ENCODE assay signal across 8 cellular contexts in the genomic region with DNA sequence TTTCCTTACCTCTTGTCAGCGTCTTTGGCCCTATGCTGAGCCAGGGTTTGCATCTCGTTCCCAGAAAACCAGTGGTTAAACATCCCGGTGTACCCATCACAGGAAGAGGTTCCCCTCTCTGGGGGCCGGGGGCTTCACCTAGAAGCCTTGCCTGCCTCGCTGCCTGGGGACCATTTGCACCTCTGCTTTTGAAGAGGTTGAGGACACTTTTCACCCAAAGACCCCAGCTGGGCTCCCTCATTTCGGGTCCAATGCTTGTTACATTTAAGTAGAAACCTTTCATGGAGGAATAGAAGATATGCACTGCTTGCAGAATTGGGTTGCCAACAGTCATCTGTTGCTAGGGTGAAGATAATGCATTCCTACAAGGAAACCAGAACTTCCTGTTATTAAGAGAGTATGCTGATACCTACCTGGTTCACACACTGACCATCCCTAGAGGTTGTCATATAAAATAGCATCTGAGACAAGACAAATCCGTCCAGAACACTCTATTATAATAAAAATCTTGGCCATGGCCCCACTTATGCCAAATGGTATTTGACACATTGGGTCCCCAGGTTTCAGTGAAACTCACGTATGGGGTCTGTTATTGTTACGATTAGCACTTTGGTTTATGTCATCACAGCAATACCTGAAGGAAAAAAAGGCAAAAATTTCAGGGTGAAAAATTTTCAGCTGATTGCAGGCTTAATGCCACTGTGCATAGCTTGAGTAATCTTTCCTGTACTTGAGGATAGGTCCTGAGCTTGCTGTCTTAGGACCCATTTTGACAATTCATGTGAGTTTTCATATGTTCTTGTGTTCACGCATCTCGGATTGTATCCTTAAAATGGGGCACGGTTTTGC. TPM values are rescaled to one million over a fixed set of nuclear protein-coding genes. Genes with fewer than 3 reads are reported as not detected.
DNase-seq lines count a peak whose midpoint lies in the region; ATAC-seq, FAIRE-seq and TF ChIP-seq lines count a peak whose summit lies in the region.

No MANE protein-coding gene starts in this region.

- H4K5ac ChIP-seq in H1 (ENCODE audit: insufficient read length, low read depth, low read length): no peak overlapping the region

- peak; percentile 51 for DNase-seq in DMS53 treated with DMSO at 0.1 percent for 48 hours (lab: John Stamatoyannopoulos, UW; ENCODE audit: unreplicated experiment)
- no peak for DNase-seq in H1 (ENCODE audit: low read depth in 1 of 2, low spot score in 2 of 2)
- peak; percentile 26 for DNase-seq in occipital lobe (lab: John Stamatoyannopoulos, UW)
- DNase-seq in sigmoid colon: no peak
- DNase-seq in activated CD4-positive, alpha-beta T cell treated with anti-CD3 and anti-CD28 coated beads for 48 hours: no peak

- H3K79me2 ChIP-seq in OCI-LY3 (ENCODE audit: low read length) (no peaks in the 10 kb centered on the region), H1 (ENCODE audit: control insufficient read depth in 1 of 2, insufficient read depth in 2 of 2, low read length in 2 of 2) (no peaks in the 10 kb centered on the region)

- peaks cover 7% of the 10 kb centered on the region; the same call in 1 of the 2 replicates for H3K23me2 ChIP-seq in H1 (ENCODE audit: low read depth, low read length)

- H3K4me2 ChIP-seq in OCI-LY3 (ENCODE audit: low read length) (peak overlapping the region; percentile 89), H1 (ENCODE audit: insufficient read depth in 1 of 2, low read depth in 2 of 2, low read length in 2 of 2) (peak overlapping the region; percentile 85 to 89)

- H3K9ac ChIP-seq in OCI-LY3 (ENCODE audit: low read length) (peak overlapping the region; percentile 57; the same call in 1 of the 2 replicates), H1 (replicated peaks in 1 of 4; ENCODE audit: extremely low read depth in 1 of 4, low read depth in 3 of 4, low read length in 3 of 4) (no peak overlapping the region)

- no peak overlapping the region for H3K27ac ChIP-seq in OCI-LY3 (ENCODE audit: low read length)
- H3K27ac ChIP-seq in H1 (ENCODE audit: low read depth, low read length): no peak overlapping the region
- peak overlapping the region in 1 of 4 donors; percentile 56 for H3K27ac ChIP-seq in sigmoid colon

- no peak overlapping the region for H3K14ac ChIP-seq in H1 (ENCODE audit: insufficient read length)

- intact Hi-C loops in sigmoid colon (cut with DNase I): no loop called here

- H2BK5ac ChIP-seq in H1 (ENCODE audit: low read depth, low read length): no peak overlapping the region

- no peak for ATAC-seq in GM19023 (IDR thresholded peaks at IDR 0.05; ENCODE audit: unreplicated experiment)
- ATAC-seq in activated CD4-positive, CD25-positive, alpha-beta regulatory T cell treated with anti-CD3 and anti-CD28 coated beads, Interleukin-2, amount 50 U/mL, for 24 hours: no peak

- no peak overlapping the region for H4K91ac ChIP-seq in H1 (replicated peaks; ENCODE audit: insufficient read length, low read length)

- H2BK20ac ChIP-seq in H1 (ENCODE audit: low read length): no peak overlapping the region

- no peak for TF ChIP-seq RAD21 in H1 (IDR thresholded peaks at IDR 0.05 in 1 of 2, conservative IDR thresholded peaks at IDR 0.05 in 1 of 2; ENCODE audit: low read depth in 2 of 2, low read length in 2 of 2)

- no peak for FAIRE-seq in H1 (lab: Jason Lieb, UNC)

- peaks cover 4% of the 10 kb centered on the region for H3K4me1 ChIP-seq in OCI-LY3 (ENCODE audit: low read length)
- H3K4me1 ChIP-seq in H1 (replicated peaks in 1 of 4; ENCODE audit: control insufficient read depth in 3 of 4, insufficient read depth in 4 of 4, low read length in 3 of 4): peaks cover 0 to 3% (median 1%) of the 10 kb centered on the region in 4 experiments; a peak in 2 of 7 replicates
- peaks cover 0 to 13% (median 9%) of the 10 kb centered on the region in 4 donors for H3K4me1 ChIP-seq in sigmoid colon

- H3K18ac ChIP-seq in H1 (ENCODE audit: extremely low read depth, low read length): no peak overlapping the region; the same call in 1 of the 2 replicates

- H2AFZ ChIP-seq in OCI-LY3 (ENCODE audit: low read depth, low read length): peak overlapping the region; percentile 91; the same call in 1 of the 2 replicates
- peak overlapping the region; percentile 99 for H2AFZ ChIP-seq in H1 (ENCODE audit: low read length)

- H3K4ac ChIP-seq in H1 (replicated peaks; ENCODE audit: insufficient read length, low read depth, low read length): no peak overlapping the region

- TF ChIP-seq EP300 in H1 (IDR thresholded peaks at IDR 0.05; ENCODE audit: borderline replicate concordance in 1 of 2, low read depth in 2 of 2, low read length in 2 of 2) (no peak), sigmoid colon (IDR thresholded peaks at IDR 0.05) (no peak)

- WGBS in H1 (ENCODE audit: extremely low coverage in 1 of 2, insufficient coverage in 1 of 2, insufficient read length in 1 of 2, insufficient replicate concordance in 2 of 2, low coverage in 1 of 2, low lambda C conversion rate in 2 of 2, missing lambda C conversion rate in 1 of 2), 2 experiments: 82% methylated on average over 12 of the region's 12 CpGs; no CpG with 5 or more reads in 1 of the 2 experiments
- WGBS in sigmoid colon, 2 donors: 65 to 73% methylated on average over 12 of the region's 12 CpGs

- no peak overlapping the region for H3K56ac ChIP-seq in H1 (replicated peaks; ENCODE audit: insufficient read length, low read depth, low read length)

- no peak overlapping the region for H2AK5ac ChIP-seq in H1 (ENCODE audit: low read depth, low read length)

- TF ChIP-seq POLR2A in H1 (IDR thresholded peaks at IDR 0.05; ENCODE audit: control extremely low read depth in 1 of 2, low read depth in 2 of 2, low read length in 2 of 2) (no peak), sigmoid colon (IDR thresholded peaks at IDR 0.05) (no peak)

- peak overlapping the region; percentile 87 for H3K4me3 ChIP-seq in OCI-LY3 (ENCODE audit: low read length)
- H3K4me3 ChIP-seq in H1 (ENCODE audit: extremely low read depth in 1 of 4, insufficient read depth in 2 of 4, low read depth in 3 of 4, low read length in 4 of 4): peak overlapping the region; percentile 63 to 93 (median 70); a peak in 7 of 8 replicates
- peak overlapping the region in 1 of 4 donors; percentile 55 for H3K4me3 ChIP-seq in sigmoid colon

- H2BK12ac ChIP-seq in H1 (ENCODE audit: low read depth, low read length): no peak overlapping the region

- no peaks in the 10 kb centered on the region for H3K79me1 ChIP-seq in H1 (ENCODE audit: low read depth, low read length)

- no peak overlapping the region for H2BK120ac ChIP-seq in H1 (replicated peaks; ENCODE audit: low read depth, low read length)

- CTCF ChIA-PET in H1 (lab: Charles Lee; ENCODE audit: partially characterized antibody): no interaction called here

- TF ChIP-seq CTCF in OCI-LY3 (IDR thresholded peaks at IDR 0.05; ENCODE audit: low read depth, low read length) (no peak), H1 (IDR thresholded peaks at IDR 0.05; ENCODE audit: control extremely low read depth in 1 of 3, insufficient read depth in 1 of 3, low read depth in 1 of 3, low read length in 3 of 3) (no peak), sigmoid colon (IDR thresholded peaks at IDR 0.05) (no peak)

- H3K36me3 ChIP-seq in OCI-LY3 (replicated peaks; ENCODE audit: low read depth, low read length): no peaks in the 10 kb centered on the region
- H3K36me3 ChIP-seq in H1 (ENCODE audit: control insufficient read depth in 2 of 4, insufficient read depth in 4 of 4, low read length in 3 of 4): no peaks in the 10 kb centered on the region
- no peaks in the 10 kb centered on the region for H3K36me3 ChIP-seq in sigmoid colon

- no peak overlapping the region for H4K8ac ChIP-seq in H1 (ENCODE audit: extremely low read depth, insufficient read depth, low read length)

- H3K23ac ChIP-seq in H1 (ENCODE audit: insufficient read length): no peak overlapping the region

- no peaks in the 10 kb centered on the region for H4K20me1 ChIP-seq in OCI-LY3 (ENCODE audit: insufficient read depth, low read length)
- H4K20me1 ChIP-seq in H1 (replicated peaks in 1 of 2; ENCODE audit: control insufficient read depth in 1 of 2, insufficient read depth in 2 of 2, low read length in 2 of 2): no peaks in the 10 kb centered on the region

- 0 out of 2 replicates have a peak, but pooled peaks cover 3% of the 10 kb centered on the region for H3K27me3 ChIP-seq in OCI-LY3 (ENCODE audit: low read depth, low read length)
- peaks cover 1 to 16% (median 15%) of the 10 kb centered on the region in 4 experiments; a peak in 6 of 7 replicates for H3K27me3 ChIP-seq in H1 (replicated peaks in 1 of 4; ENCODE audit: control insufficient read depth in 3 of 4, extremely low read depth in 1 of 4, insufficient read depth in 3 of 4, low read length in 3 of 4)
- peaks cover 0 to 13% (median 0%) of the 10 kb centered on the region in 3 donors for H3K27me3 ChIP-seq in sigmoid colon

- H3K9me3 ChIP-seq in OCI-LY3 (ENCODE audit: insufficient read depth, low read length): no peaks in the 10 kb centered on the region
- H3K9me3 ChIP-seq in H1 (ENCODE audit: insufficient read depth in 2 of 2, low read depth in 1 of 2, low read length in 1 of 2): no peaks in the 10 kb centered on the region
- H3K9me3 ChIP-seq in sigmoid colon: no peaks in the 10 kb centered on the region

- POLR2A ChIA-PET in H1 (lab: Charles Lee; ENCODE audit: partially characterized antibody): no interaction called here

- H2BK15ac ChIP-seq in H1 (ENCODE audit: low read length): no peak overlapping the region

TF ChIP-seq in H1, 55 proteins besides CTCF, POLR2A, EP300 and RAD21:
- TF ChIP-seq RFX5 (IDR thresholded peaks at IDR 0.05; ENCODE audit: borderline replicate concordance, low read depth, low read length) (peak; percentile 79; the same call in 1 of the 2 replicates), CBX8 (IDR thresholded peaks at IDR 0.05; ENCODE audit: borderline replicate concordance, low read depth, low read length) (no peak)

RNA-seq across cellular contexts. Expression of a gene that starts 0.9 kb away (rescaled TPM):
- total RNA-seq in H1 (2021; fragmentation: NEBNext Ultra II Directional; extraction: Animal tissue kit (Norgen Biotek cat#: 25700)): 0.42 and 0.43 TPM in 2 replicates
- polyA plus RNA-seq in H1 (2011; rRNA removed): 0.24 and 0.41 TPM in 2 replicates
- polyA plus RNA-seq in H1 (2011; cell fraction: cytosol; rRNA removed): 0.35 TPM
- 0.17 TPM for polyA plus RNA-seq in H1 (2011; cell fraction: nucleus; rRNA removed)
- polyA plus RNA-seq in H1 (2012, experiment 1 of 2): 0.10 to 0.39 TPM (median 0.25 TPM) in 4 replicates
- 0.05 TPM for polyA plus RNA-seq in H1 (2012, experiment 2 of 2)
- 0.18 TPM for polyA plus RNA-seq in H1 (2013, experiment 1 of 2)
- polyA plus RNA-seq in H1 (2013, experiment 2 of 2): 0.26 TPM
- 0.98 and 1.00 TPM in 2 replicates for polyA minus RNA-seq in H1 (2011; rRNA and poly(A)+ RNA removed)
- polyA minus RNA-seq in H1 (2011; cell fraction: cytosol; rRNA and poly(A)+ RNA removed): 0.44 TPM
- polyA minus RNA-seq in H1 (2011; cell fraction: nucleus; rRNA and poly(A)+ RNA removed): 0.40 TPM
- 29.6 TPM for total RNA-seq in occipital lobe
- total RNA-seq in sigmoid colon: under 1 TPM in 3 of 4 donors, not detected in 1; 0.36 to 0.82 (median 0.41) TPM
- under 1 TPM in 1 of 3 donors, not detected in 2; 0.16 TPM for polyA plus RNA-seq in sigmoid colon

Comparison
In these comparisons a context has a peak if more than half of its experiments do, and no peak if none do; other contexts are left out.
1. DNase-seq: peak in DMS53 treated with DMSO at 0.1 percent for 48 hours (single experiment) and occipital lobe (single experiment); none in H1 (0 of 2), sigmoid colon (single experiment) and activated CD4-positive, alpha-beta T cell treated with anti-CD3 and anti-CD28 coated beads for 48 hours (single experiment).
2. RNA of a gene that starts 0.9 kb away (total RNA-seq): 29.6 TPM in occipital lobe (single experiment); 0.42 to 0.43 TPM in H1 and 0.36 to 0.82 TPM in sigmoid colon; every median in the first group is over 10 times any median in the second.